In genomic region chr17:60180380-60180779, GRCh38 we compare ENCODE assay signal across 11 cellular contexts. TPM values are rescaled to one million over a fixed set of nuclear protein-coding genes. Genes with fewer than 3 reads are reported as not detected.
DNase-seq lines count a peak whose midpoint lies in the region; ATAC-seq and TF ChIP-seq lines count a peak whose summit lies in the region.
"Not testable (repeated sequence)": the region's sequence is repeated elsewhere in the genome, so short reads cannot be mapped to it uniquely, and the experiment has no call there.
"Had no signal": no experiment of that assay in that cellular context is flagged by ENCODE, and none has a peak within 500 bp of the region (broad histone marks: within the 10 kb centered on the region; RNA-seq: fewer than 3 reads in every experiment).

No MANE protein-coding gene starts in this region.

- not testable (repeated sequence) for DNase-seq in Caco-2; WTC11 (ENCODE audit: low spot score); activated naive CD4-positive, alpha-beta T cell treated with anti-CD3 and anti-CD28 coated beads, Interleukin-2, amount 10 ng/mL, durations not matched to agents 7 days and 5 days; central memory CD8-positive, alpha-beta T cell (ENCODE audit: low spot score in 2 of 2)

- not testable (repeated sequence) for H3K4me3 Mint-ChIP-seq in Caco-2 (ENCODE audit: unreplicated experiment); WTC11; activated naive CD4-positive, alpha-beta T cell treated with anti-CD3 and anti-CD28 coated beads, Interleukin-2, amount 10 ng/mL, durations not matched to agents 7 days and 5 days; central memory CD8-positive, alpha-beta T cell; stimulated activated memory B cell treated with anti-CD40 and anti-IgM and Interleukin-4, amounts not matched to agents 10 μg/mL and 1 μg/mL and 100 μg/mL, for 72 hours

- POLR2A ChIA-PET in Caco-2 (lab: Charles Lee); WTC11 (lab: Charles Lee): not testable (repeated sequence)

- H3K27me3 Mint-ChIP-seq in Caco-2 (ENCODE audit: insufficient read depth, unreplicated experiment); WTC11 (ENCODE audit: low read depth); activated naive CD4-positive, alpha-beta T cell treated with anti-CD3 and anti-CD28 coated beads, Interleukin-2, amount 10 ng/mL, durations not matched to agents 7 days and 5 days; central memory CD8-positive, alpha-beta T cell; stimulated activated memory B cell treated with anti-CD40 and anti-IgM and Interleukin-4, amounts not matched to agents 10 μg/mL and 1 μg/mL and 100 μg/mL, for 72 hours: not testable (repeated sequence)

- not testable (repeated sequence) for H3K9me3 ChIP-seq in Caco-2

- intact Hi-C loops in Caco-2 (cut with micrococcal nuclease; ENCODE audit: unreplicated experiment), result not testable (repeated sequence)

- BruUV-seq in Caco-2 (replicated peaks; lab: Mats Ljungman, UMichigan), result not testable (repeated sequence)

- TF ChIP-seq CTCF in Caco-2 (IDR thresholded peaks at IDR 0.05; ENCODE audit: insufficient read depth in 1 of 2, low read depth in 1 of 2, low read length in 1 of 2, severe bottlenecking in 1 of 2, unreplicated experiment in 1 of 2); WTC11 (IDR thresholded peaks at IDR 0.05): not testable (repeated sequence)

- not testable (repeated sequence) for H3K27me3 ChIP-seq in Caco-2 (replicated peaks; ENCODE audit: control insufficient read depth, insufficient read depth, low read length)

- not testable (repeated sequence) for H3K9me3 Mint-ChIP-seq in Caco-2 (ENCODE audit: unreplicated experiment); WTC11; activated naive CD4-positive, alpha-beta T cell treated with anti-CD3 and anti-CD28 coated beads, Interleukin-2, amount 10 ng/mL, durations not matched to agents 7 days and 5 days; central memory CD8-positive, alpha-beta T cell; stimulated activated memory B cell treated with anti-CD40 and anti-IgM and Interleukin-4, amounts not matched to agents 10 μg/mL and 1 μg/mL and 100 μg/mL, for 72 hours

- H3K36me3 ChIP-seq in Caco-2 (ENCODE audit: control insufficient read depth, insufficient read depth, low read length), result not testable (repeated sequence)

- ATAC-seq in WTC11; central memory CD8-positive, alpha-beta T cell (replicated peaks; ENCODE audit: extremely low read depth, poor library complexity, severe bottlenecking); stimulated activated memory B cell treated with anti-CD40 and anti-IgM and Interleukin-4, amounts not matched to agents 10 μg/mL and 1 μg/mL and 100 μg/mL, for 72 hours: not testable (repeated sequence)

- not testable (repeated sequence) for H3K4me1 ChIP-seq in Caco-2

- not testable (repeated sequence) for H3K4me1 Mint-ChIP-seq in Caco-2 (ENCODE audit: low read depth, unreplicated experiment); WTC11; activated naive CD4-positive, alpha-beta T cell treated with anti-CD3 and anti-CD28 coated beads, Interleukin-2, amount 10 ng/mL, durations not matched to agents 7 days and 5 days; central memory CD8-positive, alpha-beta T cell; stimulated activated memory B cell treated with anti-CD40 and anti-IgM and Interleukin-4, amounts not matched to agents 10 μg/mL and 1 μg/mL and 100 μg/mL, for 72 hours

- peak overlapping the region; percentile 77 for H3K27ac Mint-ChIP-seq in Caco-2 (ENCODE audit: unreplicated experiment)
- peak overlapping the region; percentile 2; the same call in 1 of the 2 replicates for H3K27ac Mint-ChIP-seq in WTC11
- H3K27ac Mint-ChIP-seq in activated naive CD4-positive, alpha-beta T cell treated with anti-CD3 and anti-CD28 coated beads, Interleukin-2, amount 10 ng/mL, durations not matched to agents 7 days and 5 days, result peak overlapping the region; percentile 42
- peak overlapping the region; percentile 26 for H3K27ac Mint-ChIP-seq in central memory CD8-positive, alpha-beta T cell (ENCODE audit: low read depth)
- H3K27ac Mint-ChIP-seq in stimulated activated memory B cell treated with anti-CD40 and anti-IgM and Interleukin-4, amounts not matched to agents 10 μg/mL and 1 μg/mL and 100 μg/mL, for 72 hours, result peak overlapping the region; percentile 19

- H3K36me3 Mint-ChIP-seq in Caco-2 (ENCODE audit: insufficient read depth, unreplicated experiment) (peaks cover 53% of the 10 kb centered on the region), WTC11 (peaks cover 65% of the 10 kb centered on the region)
- H3K36me3 Mint-ChIP-seq in activated naive CD4-positive, alpha-beta T cell treated with anti-CD3 and anti-CD28 coated beads, Interleukin-2, amount 10 ng/mL, durations not matched to agents 7 days and 5 days, result peaks cover 19% of the 10 kb centered on the region
- peaks cover 38% of the 10 kb centered on the region for H3K36me3 Mint-ChIP-seq in central memory CD8-positive, alpha-beta T cell (ENCODE audit: insufficient read depth)
- H3K36me3 Mint-ChIP-seq in stimulated activated memory B cell treated with anti-CD40 and anti-IgM and Interleukin-4, amounts not matched to agents 10 μg/mL and 1 μg/mL and 100 μg/mL, for 72 hours, result peaks cover 40% of the 10 kb centered on the region

- CTCF ChIA-PET in Caco-2 (lab: Charles Lee); WTC11 (lab: Charles Lee); activated naive CD4-positive, alpha-beta T cell treated with anti-CD3 and anti-CD28 coated beads, Interleukin-2, amount 10 ng/mL, durations not matched to agents 7 days and 5 days (lab: Charles Lee): not testable (repeated sequence)

- not testable (repeated sequence) for H3K4me3 ChIP-seq in Caco-2 (ENCODE audit: low read depth, low read length)

RNA-seq across cellular contexts. Expression of gene CA4, which starts 30.6 kb away (rescaled TPM):
- total RNA-seq in Caco-2 (2022) (not detected in 2 replicates), WTC11 (2021) (5.4 to 6.7 TPM (median 6.2 TPM) in 3 replicates)
- total RNA-seq: A172; B cell; CD4-positive, alpha-beta T cell; CD8-positive, alpha-beta T cell; Daoy; G401 had no signal

Comparison
In these comparisons a context has a peak if more than half of its experiments do, and no peak if none do; other contexts are left out.
1. H3K27ac Mint-ChIP-seq: peak in every context shown above with its lines; median percentile 77 in Caco-2; 42 in activated naive CD4-positive, alpha-beta T cell treated with anti-CD3 and anti-CD28 coated beads, Interleukin-2, amount 10 ng/mL, durations not matched to agents 7 days and 5 days; 26 in central memory CD8-positive, alpha-beta T cell; 19 in stimulated activated memory B cell treated with anti-CD40 and anti-IgM and Interleukin-4, amounts not matched to agents 10 μg/mL and 1 μg/mL and 100 μg/mL, for 72 hours; 2 in WTC11.